8 cellular contexts compared by ENCODE assay signal in genomic region chr2:1550658-1551316, GRCh38.
DNase-seq lines count a peak whose midpoint lies in the region; ATAC-seq and TF ChIP-seq lines count a peak whose summit lies in the region.

No MANE protein-coding gene starts in this region.

- H3K9ac ChIP-seq in SK-N-SH: no peak overlapping the region

- H3K36me3 ChIP-seq in CD4-positive, CD25-positive, alpha-beta regulatory T cell (ENCODE audit: control insufficient read depth, insufficient read depth, low read length): no peaks in the 10 kb centered on the region
- H3K36me3 ChIP-seq in SK-N-SH (replicated peaks in 1 of 2; ENCODE audit: control insufficient read depth in 1 of 2, insufficient read depth in 2 of 2, low read length in 1 of 2): no peaks in the 10 kb centered on the region

- H3K4me1 ChIP-seq in CD4-positive, CD25-positive, alpha-beta regulatory T cell (ENCODE audit: control insufficient read depth, insufficient read depth, low read length, poor library complexity, severe bottlenecking): peaks cover 5% of the 10 kb centered on the region
- peaks cover 0 to 18% of the 10 kb centered on the region in 2 experiments; a peak in 1 of 4 replicates for H3K4me1 ChIP-seq in SK-N-SH (ENCODE audit: control insufficient read depth in 1 of 2, insufficient read depth in 2 of 2, low read depth in 1 of 2, low read length in 1 of 2)

- peaks cover 0 to 2% (median 0%) of the 10 kb centered on the region in 7 donors for H3K9me3 Mint-ChIP-seq in CD4-positive, CD25-positive, alpha-beta regulatory T cell

- H3K27me3 ChIP-seq in CD4-positive, CD25-positive, alpha-beta regulatory T cell (ENCODE audit: control insufficient read depth, insufficient read depth, low read length): no peaks in the 10 kb centered on the region
- H3K27me3 ChIP-seq in SK-N-SH (ENCODE audit: insufficient read depth): no peaks in the 10 kb centered on the region

- peak; percentile 9 to 45 (median 24) for DNase-seq in CD4-positive, CD25-positive, alpha-beta regulatory T cell
- DNase-seq in GM19240 (ENCODE audit: insufficient read length, low spot score): peak; percentile 75
- DNase-seq in SK-N-SH: peak; percentile 96
- peak; percentile 23 for DNase-seq in activated naive CD8-positive, alpha-beta T cell treated with anti-CD3 and anti-CD28 coated beads, Interleukin-2, amount 50 U/mL, for 16 hours (ENCODE audit: low read depth, low spot score)
- DNase-seq in hepatic stellate cell (ENCODE audit: low spot score): peak; percentile 85
- DNase-seq in stimulated activated CD4-positive, alpha-beta T cell treated with anti-CD3 and anti-CD28 coated beads, Interleukin-15, amount 100 ng/mL, for 24 hours: peak; percentile 76
- DNase-seq in putamen (ENCODE audit: low spot score): no peak

- H3K79me2 ChIP-seq in SK-N-SH (ENCODE audit: insufficient read depth): no peaks in the 10 kb centered on the region

- H3K4me3 ChIP-seq in CD4-positive, CD25-positive, alpha-beta regulatory T cell (ENCODE audit: low read depth, low read length): no peak overlapping the region
- H3K4me3 ChIP-seq in SK-N-SH (ENCODE audit: low read depth in 2 of 2, low read length in 1 of 2): peak overlapping the region in 1 of 2 experiments; percentile 25; a peak in 1 of 4 replicates

- POLR2A ChIA-PET in SK-N-SH (lab: Yijun Ruan, JAX): no interaction called here

- no peak overlapping the region for H3K4me3 Mint-ChIP-seq in CD4-positive, CD25-positive, alpha-beta regulatory T cell

- CTCF ChIA-PET in SK-N-SH (lab: Yijun Ruan, JAX): interaction anchor here (0.6 to 7.6 kb wide), 128 partner anchors 10 to 1020 kb away, joined by 3 to 122 read pairs (median 4); partner anchors contain the start of gene SNTG2

- TF ChIP-seq CTCF in SK-N-SH (IDR thresholded peaks at IDR 0.05): peak; percentile 99

- H3K4me2 ChIP-seq in SK-N-SH: no peak overlapping the region

- no peaks in the 10 kb centered on the region for H3K36me3 Mint-ChIP-seq in CD4-positive, CD25-positive, alpha-beta regulatory T cell

- 25% methylated on average over 23 of the region's 32 CpGs for WGBS in SK-N-SH (ENCODE audit: low lambda C conversion rate)

- H3K27ac Mint-ChIP-seq in CD4-positive, CD25-positive, alpha-beta regulatory T cell: no peak overlapping the region

- no peaks in the 10 kb centered on the region for H3K9me2 ChIP-seq in SK-N-SH

- TF ChIP-seq EP300 in SK-N-SH (IDR thresholded peaks at IDR 0.05; ENCODE audit: borderline replicate concordance in 1 of 2, low read depth in 1 of 2, low read length in 1 of 2): no peak

- H3K27me3 Mint-ChIP-seq in CD4-positive, CD25-positive, alpha-beta regulatory T cell: no peaks in the 10 kb centered on the region

- peak; percentile 73 for TF ChIP-seq RAD21 in SK-N-SH (IDR thresholded peaks at IDR 0.05; ENCODE audit: low read length)

- H2AFZ ChIP-seq in SK-N-SH (ENCODE audit: low read depth): no peak overlapping the region

- no peak overlapping the region for H3K27ac ChIP-seq in CD4-positive, CD25-positive, alpha-beta regulatory T cell (ENCODE audit: insufficient read depth, low read length, poor library complexity, severe bottlenecking)
- H3K27ac ChIP-seq in SK-N-SH (ENCODE audit: low read depth in 2 of 2, low read length in 1 of 2): no peak overlapping the region

- H3F3A ChIP-seq in SK-N-SH (replicated peaks; ENCODE audit: insufficient read depth): no peaks in the 10 kb centered on the region

- ATAC-seq in CD4-positive, CD25-positive, alpha-beta regulatory T cell (ENCODE audit: low read depth in 2 of 2): no peak
- peak; percentile 81 for ATAC-seq in HG03442 (IDR thresholded peaks at IDR 0.05; ENCODE audit: unreplicated experiment)

- no peaks in the 10 kb centered on the region for H3K9me3 ChIP-seq in CD4-positive, CD25-positive, alpha-beta regulatory T cell (ENCODE audit: control insufficient read depth in 2 of 2, low read length in 2 of 2)
- H3K9me3 ChIP-seq in SK-N-SH: no peaks in the 10 kb centered on the region

- H3K4me1 Mint-ChIP-seq in CD4-positive, CD25-positive, alpha-beta regulatory T cell: peaks cover 0 to 6% (median 0%) of the 10 kb centered on the region in 4 donors

- H4K20me1 ChIP-seq in SK-N-SH (ENCODE audit: insufficient read depth): no peaks in the 10 kb centered on the region

TF ChIP-seq in SK-N-SH, 30 proteins besides CTCF, POLR2A, EP300 and RAD21:
- TF ChIP-seq FOXM1 (IDR thresholded peaks at IDR 0.05; ENCODE audit: low read depth) (no peak), SMC3 (IDR thresholded peaks at IDR 0.05; ENCODE audit: low read depth, low read length) (peak; percentile 78), CHD2 (IDR thresholded peaks at IDR 0.05; ENCODE audit: low read length, partially characterized antibody) (peak; percentile 45)
